2 cellular contexts compared by ENCODE assay signal in genomic region chr2:118859157-118859770, GRCh38.
TF ChIP-seq lines count a peak whose summit lies in the region.

No MANE protein-coding gene starts in this region.

TF ChIP-seq in GM23338, 12 proteins besides CTCF, POLR2A, EP300 and RAD21:
- TF ChIP-seq EZH2 (IDR thresholded peaks at IDR 0.05; ENCODE audit: low read depth, unreplicated experiment) (peak; percentile 72), EZH2phosphoT487 (IDR thresholded peaks at IDR 0.05; ENCODE audit: unreplicated experiment) (peak; percentile 49), ZNF114 (CRISPR knock-in tag; IDR thresholded peaks at IDR 0.05) (no peak)

TF ChIP-seq in K562, 482 proteins besides CTCF, POLR2A, EP300 and RAD21:
- TF ChIP-seq ZNF76 (CRISPR knock-in tag; IDR thresholded peaks at IDR 0.05; ENCODE audit: borderline replicate concordance) (no peak), ZFP36 (IDR thresholded peaks at IDR 0.05; ENCODE audit: low read depth, low read length, partially characterized antibody) (no peak), NFE2 (IDR thresholded peaks at IDR 0.05; ENCODE audit: low read depth) (0 out of 2 replicates have a peak, but pooled peaks have one; percentile 9), RBM25 (IDR thresholded peaks at IDR 0.05; ENCODE audit: low read depth, low read length, severe bottlenecking) (no peak), NFIX (CRISPR knock-in tag; IDR thresholded peaks at IDR 0.05; ENCODE audit: low read depth) (no peak), C11orf30 (IDR thresholded peaks at IDR 0.05; ENCODE audit: low read depth) (peak; percentile 7; the same call in 1 of the 2 replicates), GTF2F1 (IDR thresholded peaks at IDR 0.05; ENCODE audit: low read depth, low read length) (no peak)
